ENCODE assay signal across 1 cellular context in the genomic region with DNA sequence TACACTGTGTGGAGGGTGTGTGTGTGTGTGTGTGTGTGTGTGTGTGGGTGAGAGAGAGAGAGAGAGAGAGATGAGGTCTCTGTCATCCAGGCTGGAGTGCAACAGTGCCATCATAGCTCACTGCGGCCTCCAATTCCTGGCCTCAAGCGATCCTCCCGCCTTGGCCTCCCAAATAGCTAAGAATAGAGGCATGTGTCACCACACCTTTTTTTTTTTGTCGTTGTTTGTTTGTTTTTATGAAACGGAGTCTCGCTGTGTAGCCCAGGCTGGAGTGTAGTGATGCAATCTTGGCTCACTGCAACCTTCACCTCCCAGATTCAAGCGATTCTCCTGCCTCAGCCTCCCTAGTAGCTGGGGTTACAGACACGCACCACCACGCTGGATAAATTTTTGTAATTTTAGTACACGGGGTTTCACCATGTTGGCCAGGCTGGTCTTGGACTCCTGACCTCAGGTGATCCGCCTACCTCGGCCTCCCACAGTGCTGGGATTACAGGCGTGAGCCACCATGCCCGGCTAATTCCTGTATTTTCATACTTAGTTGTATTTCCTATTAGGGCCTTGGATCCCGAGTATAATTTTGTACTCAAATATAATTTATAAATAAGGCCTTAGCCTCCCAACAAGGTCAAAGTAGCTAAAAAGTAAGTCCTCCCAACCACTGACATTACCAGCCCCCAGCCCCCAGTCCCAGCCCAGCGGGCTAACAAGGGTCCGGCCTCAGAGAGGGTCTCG.
A peak's percentile ranks its signal among the peaks of the same experiment; 100 is the strongest.
TF ChIP-seq lines count a peak whose summit lies in the region.
"Not testable (repeated sequence)": the region's sequence is repeated elsewhere in the genome, so short reads cannot be mapped to it uniquely, and the experiment has no call there.

No MANE protein-coding gene starts in this region.

TF ChIP-seq in HepG2, 621 proteins besides CTCF, POLR2A, EP300 and RAD21 (continues in another document):
- TF ChIP-seq ZNF605 (CRISPR knock-in tag; IDR thresholded peaks at IDR 0.05) (0 out of 2 replicates have a peak, but pooled peaks have one; percentile 17), FOSL2 (CRISPR knock-in tag; IDR thresholded peaks at IDR 0.05) (peak; percentile 68), ZBTB3 (CRISPR knock-in tag; IDR thresholded peaks at IDR 0.05; ENCODE audit: borderline replicate concordance, low read depth) (0 out of 2 replicates have a peak, but pooled peaks have one; percentile 12), SALL1 (CRISPR knock-in tag; IDR thresholded peaks at IDR 0.05) (peak; percentile 39; the same call in 1 of the 2 replicates), ZNF556 (CRISPR knock-in tag; IDR thresholded peaks at IDR 0.05; ENCODE audit: borderline replicate concordance) (0 out of 2 replicates have a peak, but pooled peaks have one; percentile 59), CHD4 (IDR thresholded peaks at IDR 0.05; ENCODE audit: borderline replicate concordance, low read length) (peak; percentile 87), PHF8 (CRISPR knock-in tag; IDR thresholded peaks at IDR 0.05) (peak; percentile 59; the same call in 1 of the 2 replicates), TEAD3 (CRISPR knock-in tag; optimal IDR thresholded peaks at IDR 0.05; ENCODE audit: borderline replicate concordance) (peak; percentile 20), ZBTB46 (CRISPR knock-in tag; IDR thresholded peaks at IDR 0.05; ENCODE audit: borderline replicate concordance) (0 out of 2 replicates have a peak, but pooled peaks have one; percentile 28), YEATS2 (CRISPR knock-in tag; IDR thresholded peaks at IDR 0.05; ENCODE audit: borderline replicate concordance) (0 out of 2 replicates have a peak, but pooled peaks have one; percentile 44), FOXJ3 (CRISPR knock-in tag; IDR thresholded peaks at IDR 0.05; ENCODE audit: borderline replicate concordance) (peak; percentile 36; the same call in 1 of the 2 replicates), HOXA5 (CRISPR knock-in tag; IDR thresholded peaks at IDR 0.05) (0 out of 2 replicates have a peak, but pooled peaks have one; percentile 10), HNF4A (CRISPR knock-in tag; IDR thresholded peaks at IDR 0.05) (peak; percentile 69), POGZ (CRISPR knock-in tag; IDR thresholded peaks at IDR 0.05) (peak; percentile 36; the same call in 1 of the 2 replicates), MED1 (CRISPR knock-in tag; IDR thresholded peaks at IDR 0.05) (peak; percentile 29; the same call in 1 of the 2 replicates), ATF7 (IDR thresholded peaks at IDR 0.05) (0 out of 2 replicates have a peak, but pooled peaks have one; percentile 33), ZMYM2 (CRISPR knock-in tag; IDR thresholded peaks at IDR 0.05) (peak; percentile 91), ZNF264 (CRISPR knock-in tag; IDR thresholded peaks at IDR 0.05) (0 out of 2 replicates have a peak, but pooled peaks have one; percentile 15), ATF4 (CRISPR knock-in tag; IDR thresholded peaks at IDR 0.05) (peak in 1 of 2 experiments; percentile 90; a peak in 2 of 4 replicates), ZNF354B (CRISPR knock-in tag; IDR thresholded peaks at IDR 0.05) (0 out of 2 replicates have a peak, but pooled peaks have one; percentile 45), ZNF121 (CRISPR knock-in tag; IDR thresholded peaks at IDR 0.05) (peak; percentile 99), ZMYM3 (CRISPR knock-in tag; IDR thresholded peaks at IDR 0.05) (peak; percentile 90), ASH2L (IDR thresholded peaks at IDR 0.05; ENCODE audit: insufficient read length, low read depth, low read length) (peak; percentile 6), ZNF512 (CRISPR knock-in tag; IDR thresholded peaks at IDR 0.05) (0 out of 2 replicates have a peak, but pooled peaks have one; percentile 7), CEBPB (IDR thresholded peaks at IDR 0.05; ENCODE audit: borderline replicate concordance, low read depth, low read length) (peak; percentile 76; the same call in 1 of the 2 replicates), ADNP (CRISPR knock-in tag; IDR thresholded peaks at IDR 0.05) (peak; percentile 35; the same call in 1 of the 2 replicates), ZNF460 (CRISPR knock-in tag; IDR thresholded peaks at IDR 0.05; ENCODE audit: borderline replicate concordance) (peak; percentile 92), MEIS2 (CRISPR knock-in tag; IDR thresholded peaks at IDR 0.05) (0 out of 2 replicates have a peak, but pooled peaks have one; percentile 37), ZFP90 (CRISPR knock-in tag; IDR thresholded peaks at IDR 0.05; ENCODE audit: borderline replicate concordance) (0 out of 2 replicates have a peak, but pooled peaks have one; percentile 10), ZNF230 (CRISPR knock-in tag; IDR thresholded peaks at IDR 0.05) (peak; percentile 68; the same call in 1 of the 2 replicates), ARNTL (CRISPR knock-in tag; IDR thresholded peaks at IDR 0.05) (peak; percentile 56; the same call in 1 of the 2 replicates), NCOR1 (IDR thresholded peaks at IDR 0.05; ENCODE audit: borderline replicate concordance, low read length) (0 out of 2 replicates have a peak, but pooled peaks have one; percentile 60), CBX1 (IDR thresholded peaks at IDR 0.05; ENCODE audit: low read depth) (peak; percentile 9), CEBPG (CRISPR knock-in tag; IDR thresholded peaks at IDR 0.05) (peak; percentile 79), NR2F6 (IDR thresholded peaks at IDR 0.05) (0 out of 2 replicates have a peak, but pooled peaks have one; percentile 23), RXRA (CRISPR knock-in tag; IDR thresholded peaks at IDR 0.05) (peak; percentile 33; the same call in 1 of the 2 replicates), ZNF770 (CRISPR knock-in tag; IDR thresholded peaks at IDR 0.05) (peak; percentile 100), ZNF430 (CRISPR knock-in tag; IDR thresholded peaks at IDR 0.05) (0 out of 2 replicates have a peak, but pooled peaks have one; percentile 14), EHMT2 (IDR thresholded peaks at IDR 0.05; ENCODE audit: borderline replicate concordance, low read depth, low read length) (0 out of 2 replicates have a peak, but pooled peaks have one; percentile 31), ZNF670 (CRISPR knock-in tag; IDR thresholded peaks at IDR 0.05; ENCODE audit: borderline replicate concordance) (0 out of 2 replicates have a peak, but pooled peaks have one; percentile 49), ZNF782 (CRISPR knock-in tag; IDR thresholded peaks at IDR 0.05; ENCODE audit: borderline replicate concordance) (peak; percentile 69; the same call in 1 of the 2 replicates), KDM1A (CRISPR knock-in tag; IDR thresholded peaks at IDR 0.05) (peak; percentile 59; the same call in 1 of the 2 replicates)
- TF ChIP-seq, protein P1, sequence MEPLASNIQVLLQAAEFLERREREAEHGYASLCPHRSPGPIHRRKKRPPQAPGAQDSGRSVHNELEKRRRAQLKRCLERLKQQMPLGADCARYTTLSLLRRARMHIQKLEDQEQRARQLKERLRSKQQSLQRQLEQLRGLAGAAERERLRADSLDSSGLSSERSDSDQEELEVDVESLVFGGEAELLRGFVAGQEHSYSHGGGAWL (CRISPR knock-in tag; IDR thresholded peaks at IDR 0.05): peak; percentile 43; the same call in 1 of the 2 replicates
- TF ChIP-seq, protein P2, sequence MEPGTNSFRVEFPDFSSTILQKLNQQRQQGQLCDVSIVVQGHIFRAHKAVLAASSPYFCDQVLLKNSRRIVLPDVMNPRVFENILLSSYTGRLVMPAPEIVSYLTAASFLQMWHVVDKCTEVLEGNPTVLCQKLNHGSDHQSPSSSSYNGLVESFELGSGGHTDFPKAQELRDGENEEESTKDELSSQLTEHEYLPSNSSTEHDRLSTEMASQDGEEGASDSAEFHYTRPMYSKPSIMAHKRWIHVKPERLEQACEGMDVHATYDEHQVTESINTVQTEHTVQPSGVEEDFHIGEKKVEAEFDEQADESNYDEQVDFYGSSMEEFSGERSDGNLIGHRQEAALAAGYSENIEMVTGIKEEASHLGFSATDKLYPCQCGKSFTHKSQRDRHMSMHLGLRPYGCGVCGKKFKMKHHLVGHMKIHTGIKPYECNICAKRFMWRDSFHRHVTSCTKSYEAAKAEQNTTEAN (CRISPR knock-in tag; conservative IDR thresholded peaks at IDR 0.05): 0 out of 2 replicates have a peak, but pooled peaks have one; percentile 46
- TF ChIP-seq, protein P3, sequence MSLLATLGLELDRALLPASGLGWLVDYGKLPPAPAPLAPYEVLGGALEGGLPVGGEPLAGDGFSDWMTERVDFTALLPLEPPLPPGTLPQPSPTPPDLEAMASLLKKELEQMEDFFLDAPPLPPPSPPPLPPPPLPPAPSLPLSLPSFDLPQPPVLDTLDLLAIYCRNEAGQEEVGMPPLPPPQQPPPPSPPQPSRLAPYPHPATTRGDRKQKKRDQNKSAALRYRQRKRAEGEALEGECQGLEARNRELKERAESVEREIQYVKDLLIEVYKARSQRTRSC (CRISPR knock-in tag; IDR thresholded peaks at IDR 0.05; ENCODE audit: low read depth): 0 out of 2 replicates have a peak, but pooled peaks have one; percentile 78
- TF ChIP-seq, protein P4, sequence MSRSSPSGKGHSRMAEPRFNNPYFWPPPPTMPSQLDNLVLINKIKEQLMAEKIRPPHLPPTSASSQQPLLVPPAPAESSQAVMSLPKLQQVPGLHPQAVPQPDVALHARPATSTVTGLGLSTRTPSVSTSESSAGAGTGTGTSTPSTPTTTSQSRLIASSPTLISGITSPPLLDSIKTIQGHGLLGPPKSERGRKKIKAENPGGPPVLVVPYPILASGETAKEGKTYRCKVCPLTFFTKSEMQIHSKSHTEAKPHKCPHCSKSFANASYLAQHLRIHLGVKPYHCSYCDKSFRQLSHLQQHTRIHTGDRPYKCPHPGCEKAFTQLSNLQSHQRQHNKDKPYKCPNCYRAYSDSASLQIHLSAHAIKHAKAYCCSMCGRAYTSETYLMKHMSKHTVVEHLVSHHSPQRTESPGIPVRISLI (CRISPR knock-in tag; IDR thresholded peaks at IDR 0.05; ENCODE audit: borderline replicate concordance): peak; percentile 75
- TF ChIP-seq ATF7, NR2F6 (CRISPR knock-in tag; IDR thresholded peaks at IDR 0.05): not testable (repeated sequence)
- TF ChIP-seq, protein P5, sequence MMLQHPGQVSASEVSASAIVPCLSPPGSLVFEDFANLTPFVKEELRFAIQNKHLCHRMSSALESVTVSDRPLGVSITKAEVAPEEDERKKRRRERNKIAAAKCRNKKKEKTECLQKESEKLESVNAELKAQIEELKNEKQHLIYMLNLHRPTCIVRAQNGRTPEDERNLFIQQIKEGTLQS (CRISPR knock-in tag; IDR thresholded peaks at IDR 0.05): 0 out of 2 replicates have a peak, but pooled peaks have one; percentile 37
